ENCODE assay signal across 8 cellular contexts in genomic region chr7:27586825-27587224, GRCh38.
DNase-seq lines count a peak whose midpoint lies in the region; ATAC-seq, FAIRE-seq and TF ChIP-seq lines count a peak whose summit lies in the region.

No MANE protein-coding gene starts in this region.

- H3K4me1 ChIP-seq in small intestine (ENCODE audit: control insufficient read depth in 2 of 2, insufficient read depth in 1 of 2, low read depth in 1 of 2, low read length in 1 of 2), result no peaks in the 10 kb centered on the region

- peak; percentile 87 for DNase-seq in D341Med (ENCODE audit: low spot score)
- peak; percentile 90 for DNase-seq in NCI-H82 treated with DMSO at 0.1 percent for 48 hours (lab: John Stamatoyannopoulos, UW; ENCODE audit: unreplicated experiment)
- DNase-seq in small intestine, result peak; percentile 28
- no peak for DNase-seq in natural killer cell
- no peak for DNase-seq in SIG-M5 (lab: John Stamatoyannopoulos, UW)
- no peak for DNase-seq in UCSD-AML1 (lab: John Stamatoyannopoulos, UW; ENCODE audit: unreplicated experiment)

- peaks cover 6 to 12% of the 10 kb centered on the region in 2 donors for H3K4me1 Mint-ChIP-seq in natural killer cell

- TF ChIP-seq CTCF in natural killer cell (IDR thresholded peaks at IDR 0.05), result no peak

- H3K4me3 Mint-ChIP-seq in natural killer cell, result no peak overlapping the region

- FAIRE-seq in small intestine (lab: Jason Lieb, UNC), result no peak

- no peaks in the 10 kb centered on the region for H3K36me3 ChIP-seq in small intestine (ENCODE audit: control insufficient read depth in 2 of 2, insufficient read depth in 2 of 2, low read length in 2 of 2)

- 79 to 84% (median 80%) methylated on average over 8 of the region's 8 CpGs for WGBS in small intestine, 3 donors

- H3K9me3 ChIP-seq in small intestine (ENCODE audit: control insufficient read depth, low read depth), result no peaks in the 10 kb centered on the region

- intact Hi-C loops in natural killer cell (cut with micrococcal nuclease), result no loop called here

- peaks cover 0 to 3% of the 10 kb centered on the region in 2 donors for H3K27me3 ChIP-seq in small intestine (ENCODE audit: control insufficient read depth in 2 of 2, insufficient read depth in 2 of 2, low read length in 2 of 2)

- H3K9me3 Mint-ChIP-seq in natural killer cell, result no peaks in the 10 kb centered on the region

- no peak overlapping the region for H3K27ac ChIP-seq in small intestine (ENCODE audit: low read depth in 1 of 2, low read length in 1 of 2)

- H3K4me3 ChIP-seq in small intestine (ENCODE audit: low read depth in 1 of 2, low read length in 2 of 2), result no peak overlapping the region

- no peaks in the 10 kb centered on the region for H3K27me3 Mint-ChIP-seq in natural killer cell (ENCODE audit: low read depth in 2 of 2)

- H3K36me3 Mint-ChIP-seq in natural killer cell, result no peaks in the 10 kb centered on the region

- H3K27ac Mint-ChIP-seq in natural killer cell, result no peak overlapping the region

- peak; percentile 91 for ATAC-seq in GM19463 (IDR thresholded peaks at IDR 0.05; ENCODE audit: unreplicated experiment)
- peak; percentile 94 for ATAC-seq in HG03342 (IDR thresholded peaks at IDR 0.05; ENCODE audit: unreplicated experiment)
- no peak for ATAC-seq in natural killer cell

Comparison
In these comparisons a context has a peak if more than half of its experiments do, and no peak if none do; other contexts are left out.
1. DNase-seq: peak in D341Med (single experiment), NCI-H82 treated with DMSO at 0.1 percent for 48 hours (single experiment) and small intestine (single experiment); none in natural killer cell (single experiment), SIG-M5 (single experiment) and UCSD-AML1 (single experiment).
2. ATAC-seq: peak in GM19463 (single experiment) and HG03342 (single experiment); none in natural killer cell (0 of 3).